In the genomic region with DNA sequence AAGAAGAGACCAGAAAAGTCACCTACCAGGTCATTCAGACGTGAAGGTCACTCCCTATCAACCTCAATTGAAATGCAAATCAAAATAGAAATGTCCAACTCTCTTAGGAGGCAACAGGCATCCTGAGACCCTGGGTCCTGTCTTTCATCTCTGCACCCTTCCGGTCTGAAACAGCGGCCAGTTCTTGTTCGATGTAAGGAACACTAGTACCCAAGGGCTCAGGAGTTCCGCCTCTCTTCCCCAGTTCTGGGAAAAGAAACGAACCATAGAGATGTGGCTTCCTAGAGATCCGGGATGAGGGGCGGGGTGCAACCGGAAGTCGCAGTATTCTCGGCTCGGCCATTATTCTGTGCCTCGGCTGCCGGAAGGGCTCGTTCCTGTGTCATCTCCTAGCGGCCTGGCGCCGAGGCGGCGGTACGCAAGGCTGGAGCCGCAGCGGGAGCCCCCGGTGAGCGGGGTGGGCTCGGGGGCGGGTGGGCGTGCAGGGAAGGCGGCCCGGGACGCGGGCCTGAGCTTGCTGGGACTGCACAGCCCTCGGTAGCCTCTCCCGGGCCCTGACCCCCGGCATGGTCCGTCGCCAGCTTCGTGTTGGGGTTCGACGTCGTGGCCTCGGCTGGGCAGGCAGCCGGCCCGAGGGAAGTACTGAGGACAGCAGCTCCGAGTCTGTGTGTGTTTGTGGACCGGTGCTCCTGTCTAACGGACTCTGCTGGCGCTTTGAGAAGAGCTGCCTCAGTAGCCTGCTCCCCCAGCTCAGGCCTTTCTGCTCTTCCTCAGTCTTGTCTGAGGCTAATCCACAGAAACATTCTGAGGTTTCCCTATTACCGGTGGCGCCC, we compare ENCODE assay signal across 8 cellular contexts. TPM values are rescaled to one million over a fixed set of nuclear protein-coding genes. Genes with fewer than 3 reads are reported as not detected.
DNase-seq lines count a peak whose midpoint lies in the region; ATAC-seq and TF ChIP-seq lines count a peak whose summit lies in the region.

Gene ZNF197 (plus strand): TSS at position 341 of the 833 bp plus-strand sequence. CDS start 4,119 bp downstream, outside the sequence.

- POLR2A ChIA-PET in AG04450 (lab: Yijun Ruan, JAX), result interaction anchor here (0.7 to 1.5 kb wide), 5 partner anchors 8 to 186 kb away, joined by 3 to 11 read pairs (median 6); partner anchors contain the start of genes ZKSCAN7, ZNF35 and ZNF660

- CTCF ChIA-PET in AG04450 (lab: Charles Lee), result interaction anchor here (0.7 to 1.5 kb wide), 3 partner anchors 24 to 359 kb away, joined by 3 to 5 read pairs (median 5); partner anchors contain the start of gene ZNF35

- H3K27me3 ChIP-seq in AG04450 (ENCODE audit: control insufficient read depth, insufficient read depth, low read length), result no peaks in the 10 kb centered on the region
- no peaks in the 10 kb centered on the region for H3K27me3 ChIP-seq in kidney epithelial cell (ENCODE audit: control insufficient read depth, insufficient read depth, low read length)

- no peaks in the 10 kb centered on the region for H3K36me3 ChIP-seq in kidney epithelial cell (ENCODE audit: control insufficient read depth, insufficient read depth, low read length)

- peak within 1 kb of the TSS; percentile 82 for H3K27ac ChIP-seq in AG04450 (ENCODE audit: low read depth, low read length)

- ATAC-seq in GM18861 (IDR thresholded peaks at IDR 0.05; ENCODE audit: unreplicated experiment) (peak; percentile 79), HG03095 (IDR thresholded peaks at IDR 0.05; ENCODE audit: unreplicated experiment) (peak; percentile 88)

- DNase-seq in AG04450 (ENCODE audit: low read depth, low spot score) (peak; percentile 72), NCI-H2227 (lab: John Stamatoyannopoulos, UW; ENCODE audit: unreplicated experiment) (peak; percentile 82), cerebellar cortex (ENCODE audit: low spot score) (peak; percentile 96), kidney epithelial cell (ENCODE audit: low read depth) (peak; percentile 60)
- peak; percentile 13 to 44 (median 24) for DNase-seq in activated CD4-positive, CD25-positive, alpha-beta regulatory T cell (lab: John Stamatoyannopoulos, UW)
- DNase-seq in stimulated activated CD4-positive, alpha-beta T cell treated with anti-CD3 and anti-CD28 coated beads, Interleukin-15, amount 100 ng/mL, for 24 hours, result peak; percentile 80

- TF ChIP-seq CTCF in AG04450 (IDR thresholded peaks at IDR 0.05; ENCODE audit: low read depth, low read length) (0 out of 2 replicates have a peak, but pooled peaks have one; percentile 2), kidney epithelial cell (IDR thresholded peaks at IDR 0.05; ENCODE audit: insufficient read depth, low read length, poor library complexity, severe bottlenecking) (no peak)

- peak within 1 kb of the TSS; percentile 87 for H3K4me3 ChIP-seq in AG04450 (ENCODE audit: low read depth, low read length)
- peak within 1 kb of the TSS; percentile 90 for H3K4me3 ChIP-seq in kidney epithelial cell (ENCODE audit: low read depth, low read length)

- H3K9me3 ChIP-seq in AG04450 (ENCODE audit: control insufficient read depth, insufficient read depth, low read length), result no peaks in the 10 kb centered on the region

RNA-seq across cellular contexts. Expression of gene ZNF197, which starts in this region (rescaled TPM):
- 11.1 and 13.9 TPM in 2 replicates for polyA plus RNA-seq in AG04450 (2011; rRNA removed)
- 19.8 and 22.5 TPM in 2 replicates for polyA minus RNA-seq in AG04450 (2011; rRNA and poly(A)+ RNA removed)
- total RNA-seq in kidney epithelial cell, result 17.7 and 19.6 TPM in 2 replicates

Comparison
In these comparisons a context has a peak if more than half of its experiments do, and no peak if none do; other contexts are left out.
1. Peak in every context shown above with its lines: DNase-seq, ATAC-seq, H3K4me3 ChIP-seq and H3K27ac ChIP-seq.
2. DNase-seq: peak in every context shown above with its lines; median percentile 96 in cerebellar cortex; 82 in NCI-H2227; 80 in stimulated activated CD4-positive, alpha-beta T cell treated with anti-CD3 and anti-CD28 coated beads, Interleukin-15, amount 100 ng/mL, for 24 hours; 72 in AG04450; 60 in kidney epithelial cell; 24 in activated CD4-positive, CD25-positive, alpha-beta regulatory T cell.